In the genomic region with DNA sequence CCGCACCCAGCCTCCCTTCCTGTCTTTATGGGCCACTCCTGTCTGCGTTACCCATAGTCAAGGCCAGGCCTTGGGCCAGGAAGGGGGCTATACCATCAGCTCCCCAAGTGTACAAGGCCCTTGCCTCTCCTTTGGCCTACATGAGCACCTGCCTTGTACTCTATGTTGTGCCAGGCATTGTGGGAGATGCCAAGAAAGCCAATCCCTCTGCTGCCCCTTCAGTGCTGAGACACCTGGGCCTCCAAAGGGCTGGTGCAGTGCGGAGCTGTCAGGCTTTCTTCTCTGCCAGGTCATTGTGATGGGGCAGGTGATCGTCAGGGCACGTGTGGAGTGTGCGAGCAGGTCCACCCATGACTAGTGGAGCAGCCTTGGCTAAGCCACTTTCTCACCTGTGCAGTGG, we compare ENCODE assay signal across 21 cellular contexts.
"Had no signal": no experiment of that assay in that cellular context is flagged by ENCODE, and none has a peak within 500 bp of the region (broad histone marks: within the 10 kb centered on the region; RNA-seq: fewer than 3 reads in every experiment).

No MANE protein-coding gene starts in this region.

- H3K27ac Mint-ChIP-seq: activated naive CD4-positive, alpha-beta T cell treated with anti-CD3 and anti-CD28 coated beads for 36 hours; activated naive CD8-positive, alpha-beta T cell treated with anti-CD3 and anti-CD28 coated beads, Interleukin-2, amount 50 U/mL, for 24 hours; activated T-helper 2 cell treated with anti-CD3 and anti-CD28 coated beads, Interferon-gamma antibody, Interleukin-2, Interleukin-4, amounts not matched to agents 10 μg/mL and 5 μg/mL and 100 μg/mL, durations not matched to agents 14 hours and 24 hours and 36 hours; neural progenitor cell had no signal

- H3K9me3 Mint-ChIP-seq: activated naive CD4-positive, alpha-beta T cell treated with anti-CD3 and anti-CD28 coated beads for 36 hours; activated naive CD8-positive, alpha-beta T cell treated with anti-CD3 and anti-CD28 coated beads, Interleukin-2, amount 50 U/mL, for 24 hours; activated T-helper 2 cell treated with anti-CD3 and anti-CD28 coated beads, Interferon-gamma antibody, Interleukin-2, Interleukin-4, amounts not matched to agents 10 μg/mL and 5 μg/mL and 100 μg/mL, durations not matched to agents 14 hours and 24 hours and 36 hours; immature natural killer cell; neural progenitor cell; T-cell; type B pancreatic cell had no signal

- H3K27ac ChIP-seq: ascending aorta, foreskin keratinocyte, neural progenitor cell, parathyroid adenoma had no signal

- H3K27me3 Mint-ChIP-seq: activated naive CD8-positive, alpha-beta T cell treated with anti-CD3 and anti-CD28 coated beads, Interleukin-2, amount 50 U/mL, for 24 hours; T-cell; type B pancreatic cell had no signal

- H3K36me3 ChIP-seq: neural progenitor cell had no signal

- H3K9me3 ChIP-seq: ascending aorta, SK-N-SH had no signal

- H3K4me3 ChIP-seq: ascending aorta, coronary artery, neural progenitor cell had no signal

- DNase-seq: activated CD4-positive, alpha-beta T cell treated with anti-CD3 and anti-CD28 coated beads, Interleukin-2, amount 50 U/mL, for 4 hours; activated naive CD4-positive, alpha-beta T cell treated with anti-CD3 and anti-CD28 coated beads for 36 hours; activated naive CD8-positive, alpha-beta T cell treated with anti-CD3 and anti-CD28 coated beads, Interleukin-2, amount 50 U/mL, for 24 hours; activated T-cell treated with anti-CD3 and anti-CD28 coated beads for 4 hours; effector CD8-positive, alpha-beta T cell; foreskin keratinocyte; immature natural killer cell; left colon; SK-N-SH; stimulated activated CD4-positive, alpha-beta T cell treated with anti-CD3 and anti-CD28 coated beads, Interleukin-4, amount 100 ng/mL, for 24 hours; stimulated activated naive CD4-positive, alpha-beta T cell treated with Interleukin-2 at 50 U/mL for 16 hours; substantia nigra; T-cell; T1000 had no signal

- ATAC-seq: activated CD4-positive, CD25-positive, alpha-beta regulatory T cell treated with anti-CD3 and anti-CD28 coated beads, Interleukin-2, amount 50 U/mL, for 24 hours; activated naive CD8-positive, alpha-beta T cell treated with anti-CD3 and anti-CD28 coated beads, Interleukin-2, amount 50 U/mL, for 24 hours; foreskin keratinocyte; left colon; T-cell had no signal

- H3K36me3 Mint-ChIP-seq: type B pancreatic cell had no signal

- H3K9ac ChIP-seq: neural progenitor cell, parathyroid adenoma, SK-N-SH had no signal

- H3K4me3 Mint-ChIP-seq: activated naive CD4-positive, alpha-beta T cell treated with anti-CD3 and anti-CD28 coated beads for 36 hours; activated naive CD8-positive, alpha-beta T cell treated with anti-CD3 and anti-CD28 coated beads, Interleukin-2, amount 50 U/mL, for 24 hours; immature natural killer cell; neural progenitor cell; T-cell; type B pancreatic cell had no signal

- H3K27me3 ChIP-seq: ascending aorta, foreskin keratinocyte, neural progenitor cell had no signal

- H3K4me1 ChIP-seq: foreskin keratinocyte had no signal
